ENCODE assay signal across 8 cellular contexts in genomic region chrX:386768-387575, GRCh38. TPM values are rescaled to one million over a fixed set of nuclear protein-coding genes. Genes with fewer than 3 reads are reported as not detected.
DNase-seq lines count a peak whose midpoint lies in the region; ATAC-seq and TF ChIP-seq lines count a peak whose summit lies in the region.

PPP2R3B (minus strand) TSS chrX:386907; CDS start chrX:386691, 216 bp downstream.

- H3K27me3 ChIP-seq in skeletal muscle satellite cell (ENCODE audit: control insufficient read depth, insufficient read depth, low read length) = no peaks in the 10 kb centered on the region

- in situ Hi-C loops in astrocyte of the spinal cord (cut with HindIII; ENCODE audit: low sequenced_read_pairs) = no loop called here

- no peaks in the 10 kb centered on the region for H3K4me1 ChIP-seq in skeletal muscle satellite cell (ENCODE audit: control insufficient read depth, insufficient read depth, low read length)

- peak; percentile 92 for ATAC-seq in GM18505 (IDR thresholded peaks at IDR 0.05; ENCODE audit: unreplicated experiment)
- ATAC-seq in HG02943 (IDR thresholded peaks at IDR 0.05; ENCODE audit: low read depth, unreplicated experiment) = peak; percentile 96

- TF ChIP-seq CTCF in astrocyte of the spinal cord (IDR thresholded peaks at IDR 0.05; ENCODE audit: low read depth, low read length) = no peak

- peak within 1 kb of the TSS; percentile 81 for H3K4me3 ChIP-seq in astrocyte of the spinal cord (ENCODE audit: low read depth, low read length)
- peak within 1 kb of the TSS; percentile 100 for H3K4me3 ChIP-seq in skeletal muscle satellite cell (ENCODE audit: low read length)

- H3K36me3 ChIP-seq in skeletal muscle satellite cell (ENCODE audit: insufficient read depth, low read length) = peaks cover 4% of the 10 kb centered on the region

- peak; percentile 86 for TF ChIP-seq POLR2A in GM18505 (IDR thresholded peaks at IDR 0.05; ENCODE audit: borderline replicate concordance, extremely low read depth, insufficient read depth, insufficient read length)

- peak within 1 kb of the TSS; percentile 91 for H3K4me2 ChIP-seq in skeletal muscle satellite cell (ENCODE audit: low read length)

- H3K9ac ChIP-seq in skeletal muscle satellite cell (ENCODE audit: low read depth, low read length) = peak within 1 kb of the TSS; percentile 100

- H3K9me3 ChIP-seq in skeletal muscle satellite cell (replicated peaks; ENCODE audit: low read length) = no peaks in the 10 kb centered on the region

- peak; percentile 93 for DNase-seq in SK-N-DZ (ENCODE audit: low spot score)
- peak; percentile 98 for DNase-seq in astrocyte of the spinal cord (ENCODE audit: low read depth, low spot score)
- DNase-seq in iPS DF 4.7 (ENCODE audit: extremely low read depth, low spot score) = peak; percentile 90
- DNase-seq in NCI-H1092 (lab: John Stamatoyannopoulos, UW) = no peak
- DNase-seq in NCI-H1048 (lab: John Stamatoyannopoulos, UW) = no peak

RNA-seq across cellular contexts. Expression of gene PPP2R3B, which starts in this region (rescaled TPM):
- polyA plus RNA-seq in SK-N-DZ (2014; cell fraction: cytosol; rRNA removed) = 32.1 and 33.6 TPM in 2 replicates
- polyA plus RNA-seq in SK-N-DZ (2014; cell fraction: nucleus; rRNA removed) = 114 and 144 TPM in 2 replicates
- total RNA-seq in skeletal muscle satellite cell (2012; rRNA removed) = 7.4 and 26.0 TPM in 2 replicates

Comparison
In these comparisons a context has a peak if more than half of its experiments do, and no peak if none do; other contexts are left out.
1. DNase-seq: peak in SK-N-DZ (single experiment), astrocyte of the spinal cord (single experiment) and iPS DF 4.7 (single experiment); none in NCI-H1092 (single experiment) and NCI-H1048 (single experiment).